1 cellular context compared by ENCODE assay signal in the genomic region with DNA sequence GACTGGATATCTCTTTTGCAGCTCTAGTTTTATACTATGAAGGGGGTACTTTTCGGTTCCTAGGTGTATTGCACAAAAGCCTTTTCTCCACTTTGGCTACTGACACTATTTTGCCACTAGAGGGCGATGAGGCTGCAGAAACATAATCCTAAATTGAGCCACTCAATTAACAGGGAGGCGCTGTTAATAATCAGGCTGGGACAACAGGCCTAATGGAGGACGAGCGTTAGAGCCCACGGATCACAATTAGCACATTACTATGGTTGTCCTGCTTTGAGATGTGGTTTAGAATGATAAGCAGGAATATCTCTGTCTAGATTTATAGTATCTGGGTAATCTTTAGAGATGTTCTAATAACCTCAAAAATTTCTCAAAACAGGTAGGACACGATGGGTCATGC.
TF ChIP-seq lines count a peak whose summit lies in the region.

No MANE protein-coding gene starts in this region.

TF ChIP-seq in HepG2, 621 proteins besides CTCF, POLR2A, EP300 and RAD21 (continued from another document):
- TF ChIP-seq, protein P1, sequence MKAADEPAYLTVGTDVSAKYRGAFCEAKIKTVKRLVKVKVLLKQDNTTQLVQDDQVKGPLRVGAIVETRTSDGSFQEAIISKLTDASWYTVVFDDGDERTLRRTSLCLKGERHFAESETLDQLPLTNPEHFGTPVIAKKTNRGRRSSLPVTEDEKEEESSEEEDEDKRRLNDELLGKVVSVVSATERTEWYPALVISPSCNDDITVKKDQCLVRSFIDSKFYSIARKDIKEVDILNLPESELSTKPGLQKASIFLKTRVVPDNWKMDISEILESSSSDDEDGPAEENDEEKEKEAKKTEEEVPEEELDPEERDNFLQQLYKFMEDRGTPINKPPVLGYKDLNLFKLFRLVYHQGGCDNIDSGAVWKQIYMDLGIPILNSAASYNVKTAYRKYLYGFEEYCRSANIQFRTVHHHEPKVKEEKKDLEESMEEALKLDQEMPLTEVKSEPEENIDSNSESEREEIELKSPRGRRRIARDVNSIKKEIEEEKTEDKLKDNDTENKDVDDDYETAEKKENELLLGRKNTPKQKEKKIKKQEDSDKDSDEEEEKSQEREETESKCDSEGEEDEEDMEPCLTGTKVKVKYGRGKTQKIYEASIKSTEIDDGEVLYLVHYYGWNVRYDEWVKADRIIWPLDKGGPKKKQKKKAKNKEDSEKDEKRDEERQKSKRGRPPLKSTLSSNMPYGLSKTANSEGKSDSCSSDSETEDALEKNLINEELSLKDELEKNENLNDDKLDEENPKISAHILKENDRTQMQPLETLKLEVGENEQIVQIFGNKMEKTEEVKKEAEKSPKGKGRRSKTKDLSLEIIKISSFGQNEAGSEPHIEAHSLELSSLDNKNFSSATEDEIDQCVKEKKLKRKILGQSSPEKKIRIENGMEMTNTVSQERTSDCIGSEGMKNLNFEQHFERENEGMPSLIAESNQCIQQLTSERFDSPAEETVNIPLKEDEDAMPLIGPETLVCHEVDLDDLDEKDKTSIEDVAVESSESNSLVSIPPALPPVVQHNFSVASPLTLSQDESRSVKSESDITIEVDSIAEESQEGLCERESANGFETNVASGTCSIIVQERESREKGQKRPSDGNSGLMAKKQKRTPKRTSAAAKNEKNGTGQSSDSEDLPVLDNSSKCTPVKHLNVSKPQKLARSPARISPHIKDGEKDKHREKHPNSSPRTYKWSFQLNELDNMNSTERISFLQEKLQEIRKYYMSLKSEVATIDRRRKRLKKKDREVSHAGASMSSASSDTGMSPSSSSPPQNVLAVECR (CRISPR knock-in tag; IDR thresholded peaks at IDR 0.05; ENCODE audit: borderline replicate concordance), result no peak
- TF ChIP-seq, protein P2, sequence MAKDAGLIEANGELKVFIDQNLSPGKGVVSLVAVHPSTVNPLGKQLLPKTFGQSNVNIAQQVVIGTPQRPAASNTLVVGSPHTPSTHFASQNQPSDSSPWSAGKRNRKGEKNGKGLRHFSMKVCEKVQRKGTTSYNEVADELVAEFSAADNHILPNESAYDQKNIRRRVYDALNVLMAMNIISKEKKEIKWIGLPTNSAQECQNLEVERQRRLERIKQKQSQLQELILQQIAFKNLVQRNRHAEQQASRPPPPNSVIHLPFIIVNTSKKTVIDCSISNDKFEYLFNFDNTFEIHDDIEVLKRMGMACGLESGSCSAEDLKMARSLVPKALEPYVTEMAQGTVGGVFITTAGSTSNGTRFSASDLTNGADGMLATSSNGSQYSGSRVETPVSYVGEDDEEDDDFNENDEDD (CRISPR knock-in tag; IDR thresholded peaks at IDR 0.05; ENCODE audit: borderline replicate concordance), result no peak
- TF ChIP-seq HBP1 (CRISPR knock-in tag; IDR thresholded peaks at IDR 0.05; ENCODE audit: low read depth) (no peak), U2AF1 (optimal IDR thresholded peaks at IDR 0.05; ENCODE audit: low read depth, low read length) (no peak)
